ENCODE assay signal across 13 cellular contexts in genomic region chr2:177893880-177894279, GRCh38.
DNase-seq lines count a peak whose midpoint lies in the region; ATAC-seq and TF ChIP-seq lines count a peak whose summit lies in the region.
"Had no signal": no experiment of that assay in that cellular context is flagged by ENCODE, and none has a peak within 500 bp of the region (broad histone marks: within the 10 kb centered on the region; RNA-seq: fewer than 3 reads in every experiment).

No MANE protein-coding gene starts in this region.

- H3K27me3 Mint-ChIP-seq in activated CD4-positive, alpha-beta memory T cell treated with anti-CD3 and anti-CD28 coated beads for 36 hours, result peaks cover 6% of the 10 kb centered on the region

- H3K27ac ChIP-seq in HEK293 (ENCODE audit: extremely low read depth, low read depth, low read length), result no peak overlapping the region

- H3K4me1 ChIP-seq in HEK293 (ENCODE audit: control insufficient read depth, insufficient read depth, low read length), result no peaks in the 10 kb centered on the region

- no peak for TF ChIP-seq CTCF in HEK293 (tag by site-specific recombination; IDR thresholded peaks at IDR 0.05)

- no peaks in the 10 kb centered on the region for H3K9me3 Mint-ChIP-seq in activated CD4-positive, alpha-beta memory T cell treated with anti-CD3 and anti-CD28 coated beads for 36 hours
- H3K9me3 Mint-ChIP-seq: CD8-positive, alpha-beta T cell; GM23338; IgD-negative memory B cell had no signal

- POLR2A ChIA-PET in HEK293 (lab: Yijun Ruan, JAX), result no interaction called here
- POLR2A ChIA-PET in activated CD4-positive, alpha-beta memory T cell treated with anti-CD3 and anti-CD28 coated beads for 36 hours (lab: Charles Lee), result no interaction called here

- H3K27ac Mint-ChIP-seq in activated CD4-positive, alpha-beta memory T cell treated with anti-CD3 and anti-CD28 coated beads for 36 hours, result no peak overlapping the region
- H3K27ac Mint-ChIP-seq: CD14-positive monocyte; CD8-positive, alpha-beta T cell; GM23338; IgD-negative memory B cell had no signal

- intact Hi-C loops in activated CD4-positive, alpha-beta memory T cell treated with anti-CD3 and anti-CD28 coated beads for 36 hours (cut with micrococcal nuclease), result no loop called here

- no peak for TF ChIP-seq POLR2A in erythroblast (IDR thresholded peaks at IDR 0.05; ENCODE audit: low read length)

- CTCF ChIA-PET in HEK293 (lab: Yijun Ruan, JAX), result no interaction called here
- CTCF ChIA-PET in activated CD4-positive, alpha-beta memory T cell treated with anti-CD3 and anti-CD28 coated beads for 36 hours (lab: Charles Lee), result no interaction called here

- H3K4me3 ChIP-seq in HEK293 (ENCODE audit: low read depth, low read length), result no peak overlapping the region
- H3K4me3 ChIP-seq: GM23338 had no signal

- no peaks in the 10 kb centered on the region for H3K4me1 Mint-ChIP-seq in activated CD4-positive, alpha-beta memory T cell treated with anti-CD3 and anti-CD28 coated beads for 36 hours (ENCODE audit: low read depth)
- H3K4me1 Mint-ChIP-seq: CD14-positive monocyte, IgD-negative memory B cell had no signal

- DNase-seq in OCI-M1 (lab: John Stamatoyannopoulos, UW) (peak; percentile 74), erythroblast (lab: John Stamatoyannopoulos, UW) (peak; percentile 22 to 61)
- DNase-seq in activated CD4-positive, alpha-beta memory T cell treated with anti-CD3 and anti-CD28 coated beads for 36 hours, result no peak
- DNase-seq in activated CD4-positive, alpha-beta T cell treated with anti-CD3 and anti-CD28 coated beads for 4 hours, result no peak
- DNase-seq: Caco-2; CD8-positive, alpha-beta T cell; DMS53; H7 had no signal

- no peak for ATAC-seq in HG03378 (IDR thresholded peaks at IDR 0.05; ENCODE audit: unreplicated experiment)
- ATAC-seq: CD8-positive, alpha-beta T cell; GM23338 had no signal

- H3K4me3 Mint-ChIP-seq in activated CD4-positive, alpha-beta memory T cell treated with anti-CD3 and anti-CD28 coated beads for 36 hours, result no peak overlapping the region
- H3K4me3 Mint-ChIP-seq: CD14-positive monocyte; CD8-positive, alpha-beta T cell; GM23338; IgD-negative memory B cell had no signal

- H3K36me3 Mint-ChIP-seq in activated CD4-positive, alpha-beta memory T cell treated with anti-CD3 and anti-CD28 coated beads for 36 hours, result no peaks in the 10 kb centered on the region
- H3K36me3 Mint-ChIP-seq: CD14-positive monocyte; CD8-positive, alpha-beta T cell; IgD-negative memory B cell had no signal

- H3K36me3 ChIP-seq in HEK293 (ENCODE audit: control insufficient read depth in 2 of 2, insufficient read depth in 1 of 2, low read length in 2 of 2), result no peaks in the 10 kb centered on the region

- no peaks in the 10 kb centered on the region for H3K9me3 ChIP-seq in HEK293 (ENCODE audit: control insufficient read depth, insufficient read depth, low read depth, low read length)
- H3K9me3 ChIP-seq: Caco-2 had no signal

TF ChIP-seq in HEK293, 187 proteins besides CTCF, POLR2A, EP300 and RAD21:
- no peak for TF ChIP-seq ZNF580 (tag by site-specific recombination; IDR thresholded peaks at IDR 0.05)
- peak; percentile 64; the same call in 1 of the 2 replicates for TF ChIP-seq PRDM4 (tag by site-specific recombination; IDR thresholded peaks at IDR 0.05)

Comparison
In these comparisons a context has a peak if more than half of its experiments do, and no peak if none do; other contexts are left out.
1. DNase-seq: peak in OCI-M1 (single experiment) and erythroblast (2 of 2); none in activated CD4-positive, alpha-beta memory T cell treated with anti-CD3 and anti-CD28 coated beads for 36 hours (single experiment) and activated CD4-positive, alpha-beta T cell treated with anti-CD3 and anti-CD28 coated beads for 4 hours (0 of 2).